ENCODE assay signal across 15 cellular contexts in genomic region chr4:37480509-37480908, GRCh38.
DNase-seq lines count a peak whose midpoint lies in the region; ATAC-seq and TF ChIP-seq lines count a peak whose summit lies in the region.
"Had no signal": no experiment of that assay in that cellular context is flagged by ENCODE, and none has a peak within 500 bp of the region (broad histone marks: within the 10 kb centered on the region; RNA-seq: fewer than 3 reads in every experiment).

No MANE protein-coding gene starts in this region.

- CTCF ChIA-PET in HEK293T (lab: Yijun Ruan, JAX), result no interaction called here

- H2BK15ac ChIP-seq in mesendoderm (replicated peaks; ENCODE audit: low read depth), result no peak overlapping the region

- POLR2A ChIA-PET in HEK293T (lab: Yijun Ruan, JAX), result no interaction called here

- peak; percentile 46 for ATAC-seq in sciatic nerve

- no peak overlapping the region for H3K23ac ChIP-seq in mesendoderm (ENCODE audit: low read length)

- DNase-seq in ELF-1 (ENCODE audit: low read depth, low spot score) (peak; percentile 56), mesendoderm (peak; percentile 43), sciatic nerve (ENCODE audit: low spot score) (no peak), HEK293T (ENCODE audit: extremely low spot score) (no peak), NAMALWA (ENCODE audit: low spot score) (no peak), NCI-H1417 treated with DMSO at 0.1 percent for 48 hours (lab: John Stamatoyannopoulos, UW) (no peak)
- DNase-seq in stimulated activated CD4-positive, alpha-beta T cell treated with anti-CD3 and anti-CD28 coated beads, Interleukin-4, amount 100 ng/mL, for 24 hours, result no peak
- DNase-seq: ACHN; C1 segment of cervical spinal cord; CD4-positive, alpha-beta T cell; DMS153; DMS79 treated with DMSO at 0.1 percent for 48 hours; GF-D8; HCEC 1CT had no signal

- H3K4me3 ChIP-seq in endocrine pancreas (ENCODE audit: control insufficient read depth, insufficient read depth, low read length) (peak overlapping the region; percentile 42), mesendoderm (ENCODE audit: low read length) (no peak overlapping the region)

- no CpG with 5 or more reads among the region's 4 CpGs for WGBS in mesendoderm (ENCODE audit: extremely low coverage, insufficient coverage, low lambda C conversion rate)

- no peaks in the 10 kb centered on the region for H3K9me3 ChIP-seq in endocrine pancreas (ENCODE audit: control insufficient read depth, low read length)

- H3K36me3 ChIP-seq in endocrine pancreas (ENCODE audit: control insufficient read depth, insufficient read depth, low read length), result no peaks in the 10 kb centered on the region
- no peaks in the 10 kb centered on the region for H3K36me3 ChIP-seq in mesendoderm (ENCODE audit: control insufficient read depth, insufficient read depth, low read length)

- no peak overlapping the region for H3K56ac ChIP-seq in mesendoderm (ENCODE audit: low read length)

- H3K27ac ChIP-seq in mesendoderm (ENCODE audit: low read depth, low read length), result no peak overlapping the region

- peaks cover 6% of the 10 kb centered on the region for H3K4me1 ChIP-seq in endocrine pancreas (ENCODE audit: control insufficient read depth, insufficient read depth, low read length)
- no peaks in the 10 kb centered on the region for H3K4me1 ChIP-seq in mesendoderm (ENCODE audit: control insufficient read depth, low read depth, low read length)

- no peak overlapping the region for H3K4me2 ChIP-seq in mesendoderm (ENCODE audit: low read length)

- H3K9ac ChIP-seq in endocrine pancreas (ENCODE audit: control insufficient read depth, insufficient read depth, low read length) (no peak overlapping the region), mesendoderm (ENCODE audit: low read length) (no peak overlapping the region)

- H3K79me1 ChIP-seq in mesendoderm (ENCODE audit: low read length), result no peaks in the 10 kb centered on the region

- H2BK120ac ChIP-seq in mesendoderm (ENCODE audit: low read depth, low read length), result no peak overlapping the region

- H4K8ac ChIP-seq in mesendoderm (ENCODE audit: low read depth, low read length), result no peak overlapping the region

- no peak overlapping the region for H3K18ac ChIP-seq in mesendoderm (ENCODE audit: low read length)

- H2BK5ac ChIP-seq in mesendoderm (ENCODE audit: low read length), result no peak overlapping the region

- intact Hi-C loops in sciatic nerve (cut with DNase I), result no loop called here

- H3K4ac ChIP-seq in mesendoderm (ENCODE audit: low read depth, low read length), result no peak overlapping the region

- no peaks in the 10 kb centered on the region for H3K79me2 ChIP-seq in mesendoderm (ENCODE audit: control insufficient read depth, insufficient read depth, low read length)

- H3K27me3 ChIP-seq in endocrine pancreas (ENCODE audit: control insufficient read depth, insufficient read depth, low read length) (no peaks in the 10 kb centered on the region), mesendoderm (ENCODE audit: insufficient read depth, low read length, poor library complexity) (no peaks in the 10 kb centered on the region)

- H4K5ac ChIP-seq in mesendoderm (ENCODE audit: low read length), result no peak overlapping the region

- H2AK5ac ChIP-seq in mesendoderm (ENCODE audit: low read length), result no peak overlapping the region

TF ChIP-seq in HEK293T, 16 proteins besides CTCF, POLR2A, EP300 and RAD21:
- TF ChIP-seq NFRKB (IDR thresholded peaks at IDR 0.05), result no peak
- no peak for TF ChIP-seq FOXK2 (IDR thresholded peaks at IDR 0.05)
- no peak for TF ChIP-seq CTBP1 (IDR thresholded peaks at IDR 0.05; ENCODE audit: borderline replicate concordance)
- TF ChIP-seq BHLHE40 (IDR thresholded peaks at IDR 0.05; ENCODE audit: borderline replicate concordance), result no peak
- TF ChIP-seq ZNF384 (IDR thresholded peaks at IDR 0.05), result no peak
- TF ChIP-seq FOXA1 (IDR thresholded peaks at IDR 0.05), result no peak
- TF ChIP-seq LEF1 (IDR thresholded peaks at IDR 0.05; ENCODE audit: borderline replicate concordance), result no peak
- TF ChIP-seq ELF4 (IDR thresholded peaks at IDR 0.05), result no peak
- TF ChIP-seq SUZ12 (IDR thresholded peaks at IDR 0.05), result no peak
- TF ChIP-seq HDGF (IDR thresholded peaks at IDR 0.05; ENCODE audit: borderline replicate concordance), result no peak
- TF ChIP-seq PKNOX1 (IDR thresholded peaks at IDR 0.05), result no peak

Comparison
In these comparisons a context has a peak if more than half of its experiments do, and no peak if none do; other contexts are left out.
1. DNase-seq: peak in ELF-1 (single experiment) and mesendoderm (single experiment); none in sciatic nerve (single experiment), HEK293T (single experiment), stimulated activated CD4-positive, alpha-beta T cell treated with anti-CD3 and anti-CD28 coated beads, Interleukin-4, amount 100 ng/mL, for 24 hours (single experiment), NAMALWA (single experiment) and NCI-H1417 treated with DMSO at 0.1 percent for 48 hours (single experiment).